9 cellular contexts compared by ENCODE assay signal in the genomic region with DNA sequence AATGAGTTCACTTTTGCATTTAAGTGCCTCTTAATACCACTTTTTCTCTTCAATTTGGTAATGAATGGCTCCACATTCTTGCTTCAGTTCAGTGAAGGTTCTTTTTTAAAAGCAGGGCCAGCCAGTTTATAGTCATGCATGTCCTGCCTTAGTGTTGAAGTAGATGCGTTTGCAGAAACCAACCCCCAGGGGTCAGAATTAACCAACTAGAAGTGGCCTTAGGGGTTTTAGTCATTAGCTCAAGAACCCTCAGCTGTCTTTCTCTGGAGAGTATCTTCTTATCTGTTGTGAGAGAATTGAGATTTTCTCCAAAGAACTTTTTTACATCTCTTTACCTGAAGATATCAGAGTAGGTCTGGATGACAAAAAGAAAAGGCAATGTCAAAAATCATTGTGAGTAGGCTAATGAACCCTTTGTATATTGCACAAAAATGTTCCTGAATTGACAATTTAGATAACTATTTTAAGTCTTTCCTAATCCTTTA.
DNase-seq lines count a peak whose midpoint lies in the region; ATAC-seq, FAIRE-seq and TF ChIP-seq lines count a peak whose summit lies in the region.
"Had no signal": no experiment of that assay in that cellular context is flagged by ENCODE, and none has a peak within 500 bp of the region (broad histone marks: within the 10 kb centered on the region; RNA-seq: fewer than 3 reads in every experiment).

No MANE protein-coding gene starts in this region.

- DNase-seq in DMS79 (lab: John Stamatoyannopoulos, UW) (peak; percentile 27), H54 (ENCODE audit: insufficient read length, low spot score) (peak; percentile 42), NCI-H1694 (lab: John Stamatoyannopoulos, UW) (peak; percentile 66), memory B cell (ENCODE audit: low spot score in 2 of 2) (peak in 1 of 2 donors; percentile 20), urothelium cell line (ENCODE audit: low spot score) (peak; percentile 61)
- DNase-seq in T-helper 2 cell treated with Interferon-gamma antibody and Interleukin-4, amounts not matched to agents 5 μg/mL and 100 μg/mL, for 36 hours (ENCODE audit: low spot score), result peak; percentile 7
- DNase-seq: activated T-cell treated with anti-CD3 and anti-CD28 coated beads, Interleukin-2, amount 50 U/mL, for 4 hours had no signal

- no peaks in the 10 kb centered on the region for H3K9me3 Mint-ChIP-seq in T-helper 2 cell treated with Interferon-gamma antibody and Interleukin-4, amounts not matched to agents 5 μg/mL and 100 μg/mL, for 36 hours
- H3K9me3 Mint-ChIP-seq in memory B cell, result no peaks in the 10 kb centered on the region
- H3K9me3 Mint-ChIP-seq: activated T-cell treated with anti-CD3 and anti-CD28 coated beads, Interleukin-2, amount 50 U/mL, for 4 hours had no signal

- no peak overlapping the region for H3K4me3 Mint-ChIP-seq in T-helper 2 cell treated with Interferon-gamma antibody and Interleukin-4, amounts not matched to agents 5 μg/mL and 100 μg/mL, for 36 hours
- H3K4me3 Mint-ChIP-seq in memory B cell, result no peak overlapping the region
- H3K4me3 Mint-ChIP-seq: activated T-cell treated with anti-CD3 and anti-CD28 coated beads, Interleukin-2, amount 50 U/mL, for 4 hours had no signal

- peaks cover 15% of the 10 kb centered on the region for H3K27me3 Mint-ChIP-seq in T-helper 2 cell treated with Interferon-gamma antibody and Interleukin-4, amounts not matched to agents 5 μg/mL and 100 μg/mL, for 36 hours (ENCODE audit: low read depth)
- H3K27me3 Mint-ChIP-seq in memory B cell, result peaks cover 11% of the 10 kb centered on the region

- no peak for FAIRE-seq in H54 (lab: Jason Lieb, UNC)
- FAIRE-seq in endometrium (lab: Jason Lieb, UNC), result peak; percentile 85
- FAIRE-seq in urothelium cell line (lab: Jason Lieb, UNC), result no peak

- TF ChIP-seq POLR2A in H54 (IDR thresholded peaks at IDR 0.05; ENCODE audit: low read depth, low read length), result no peak

- no peaks in the 10 kb centered on the region for H3K36me3 Mint-ChIP-seq in T-helper 2 cell treated with Interferon-gamma antibody and Interleukin-4, amounts not matched to agents 5 μg/mL and 100 μg/mL, for 36 hours (ENCODE audit: low read depth)
- H3K36me3 Mint-ChIP-seq in memory B cell, result no peaks in the 10 kb centered on the region

- no peak overlapping the region for H3K27ac Mint-ChIP-seq in T-helper 2 cell treated with Interferon-gamma antibody and Interleukin-4, amounts not matched to agents 5 μg/mL and 100 μg/mL, for 36 hours
- H3K27ac Mint-ChIP-seq in memory B cell, result no peak overlapping the region

- no peaks in the 10 kb centered on the region for H3K4me1 Mint-ChIP-seq in T-helper 2 cell treated with Interferon-gamma antibody and Interleukin-4, amounts not matched to agents 5 μg/mL and 100 μg/mL, for 36 hours (ENCODE audit: low read depth)
- H3K4me1 Mint-ChIP-seq in memory B cell, result no peaks in the 10 kb centered on the region

- ATAC-seq in memory B cell (ENCODE audit: low read depth) (peak; percentile 62), GM18519 (IDR thresholded peaks at IDR 0.05; ENCODE audit: low FRiP score, unreplicated experiment) (no peak)
